ENCODE assay signal across 8 cellular contexts in genomic region chr12:124047045-124047566, GRCh38.
"Had no signal": no experiment of that assay in that cellular context is flagged by ENCODE, and none has a peak within 500 bp of the region (broad histone marks: within the 10 kb centered on the region; RNA-seq: fewer than 3 reads in every experiment).

No MANE protein-coding gene starts in this region.

- H3K4me1 ChIP-seq: HAP-1 had no signal

- ATAC-seq: HCT116 had no signal

- H3K9ac ChIP-seq: GM23248, KMS-11 had no signal

- H3K4me3 ChIP-seq: GM23248, HAP-1 had no signal

- H2AFZ ChIP-seq: GM23248 had no signal

- H3K4me2 ChIP-seq: KMS-11 had no signal

- H3K27ac ChIP-seq: GM23248, KMS-11 had no signal

- H3K36me3 ChIP-seq: HAP-1 had no signal

- DNase-seq: GM23248, GOT3, H7, IMR-90, KBM-7 had no signal
